34 cellular contexts compared by ENCODE assay signal in the genomic region with DNA sequence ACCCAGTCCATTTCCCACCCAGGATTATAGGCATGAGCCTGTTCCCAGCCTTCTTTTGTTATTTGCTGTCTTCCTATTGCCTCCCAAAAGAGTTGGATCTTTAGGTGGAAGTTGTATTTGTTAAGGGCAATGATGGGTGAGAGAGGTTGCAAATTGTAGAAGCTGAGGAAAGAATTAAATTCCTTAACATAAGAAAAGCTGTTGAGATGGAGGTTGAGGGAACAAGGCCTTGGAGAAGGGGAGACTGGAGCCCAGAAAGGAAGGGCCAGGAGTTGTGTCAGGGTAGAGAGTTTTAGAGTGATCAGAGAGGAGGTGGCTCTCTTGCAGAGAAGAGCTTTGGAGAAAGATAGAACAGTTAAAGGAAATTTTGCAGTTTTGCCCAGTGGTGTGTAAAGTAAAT.
"Had no signal": no experiment of that assay in that cellular context is flagged by ENCODE, and none has a peak within 500 bp of the region (broad histone marks: within the 10 kb centered on the region; RNA-seq: fewer than 3 reads in every experiment).

No MANE protein-coding gene starts in this region.

- ATAC-seq: activated CD4-positive, alpha-beta T cell treated with anti-CD3 and anti-CD28 coated beads for 36 hours; activated CD8-positive, alpha-beta memory T cell treated with anti-CD3 and anti-CD28 coated beads, Interleukin-2, amount 10 ng/mL, durations not matched to agents 7 days and 5 days; activated CD8-positive, alpha-beta T cell treated with anti-CD3 and anti-CD28 coated beads, Interleukin-2, amount 10 ng/mL, durations not matched to agents 7 days and 5 days; activated naive CD8-positive, alpha-beta T cell treated with anti-CD3 and anti-CD28 coated beads, Interleukin-2, amount 50 U/mL, for 24 hours; body of pancreas; gastroesophageal sphincter; heart right ventricle; T-helper 17 cell had no signal

- H3K36me3 ChIP-seq: adrenal gland, esophagus squamous epithelium, gastroesophageal sphincter, heart right ventricle, WERI-Rb-1 had no signal

- H3K4me1 Mint-ChIP-seq: activated CD4-positive, alpha-beta T cell treated with anti-CD3 and anti-CD28 coated beads, Interleukin-2, amount 10 ng/mL, durations not matched to agents 24 days and 14 days; activated CD8-positive, alpha-beta memory T cell treated with anti-CD3 and anti-CD28 coated beads, Interleukin-2, amount 10 ng/mL, durations not matched to agents 7 days and 5 days; activated naive CD4-positive, alpha-beta T cell treated with anti-CD3 and anti-CD28 coated beads, Interleukin-2, amount 50 U/mL, for 24 hours; activated naive CD8-positive, alpha-beta T cell treated with anti-CD3 and anti-CD28 coated beads, Interleukin-2, amount 50 U/mL, for 24 hours had no signal

- H3K36me3 Mint-ChIP-seq: activated CD4-positive, alpha-beta memory T cell treated with anti-CD3 and anti-CD28 coated beads for 36 hours; activated CD8-positive, alpha-beta memory T cell treated with anti-CD3 and anti-CD28 coated beads, Interleukin-2, amount 10 ng/mL, durations not matched to agents 7 days and 5 days; activated naive CD4-positive, alpha-beta T cell treated with anti-CD3 and anti-CD28 coated beads, Interleukin-2, amount 50 U/mL, for 24 hours; activated naive CD8-positive, alpha-beta T cell treated with anti-CD3 and anti-CD28 coated beads for 36 hours had no signal

- H3K27ac Mint-ChIP-seq: activated CD4-positive, alpha-beta memory T cell treated with anti-CD3 and anti-CD28 coated beads for 36 hours; activated CD4-positive, alpha-beta T cell treated with anti-CD3 and anti-CD28 coated beads for 36 hours; activated CD4-positive, alpha-beta T cell treated with anti-CD3 and anti-CD28 coated beads, Interleukin-2, amount 10 ng/mL, durations not matched to agents 24 days and 14 days; activated CD8-positive, alpha-beta memory T cell treated with anti-CD3 and anti-CD28 coated beads, Interleukin-2, amount 10 ng/mL, durations not matched to agents 7 days and 5 days; activated CD8-positive, alpha-beta T cell treated with anti-CD3 and anti-CD28 coated beads, Interleukin-2, amount 10 ng/mL, durations not matched to agents 7 days and 5 days; activated naive CD4-positive, alpha-beta T cell treated with anti-CD3 and anti-CD28 coated beads for 36 hours; activated naive CD4-positive, alpha-beta T cell treated with anti-CD3 and anti-CD28 coated beads, Interleukin-2, amount 50 U/mL, for 24 hours; activated naive CD8-positive, alpha-beta T cell treated with anti-CD3 and anti-CD28 coated beads for 36 hours; activated naive CD8-positive, alpha-beta T cell treated with anti-CD3 and anti-CD28 coated beads, Interleukin-2, amount 50 U/mL, for 24 hours; activated T-helper 1 cell treated with anti-CD3 and anti-CD28 coated beads, Interleukin-12 subunit alpha, Interleukin-12 subunit beta, Interleukin-2, Interleukin-4 antibody, amounts not matched to agents 30 ng/mL and 10 ng/mL and 1 ng/mL, durations not matched to agents 14 hours and 24 hours and 36 hours; activated T-helper 2 cell treated with anti-CD3 and anti-CD28 coated beads, Interferon-gamma antibody, Interleukin-2, Interleukin-4, amounts not matched to agents 10 μg/mL and 5 μg/mL and 100 μg/mL, durations not matched to agents 14 hours and 24 hours and 36 hours; T-helper 17 cell; T-helper 2 cell treated with Interferon-gamma antibody and Interleukin-4, amounts not matched to agents 5 μg/mL and 100 μg/mL, for 36 hours had no signal

- H3K9me3 ChIP-seq: adrenal gland, body of pancreas, esophagus squamous epithelium, gastroesophageal sphincter, heart right ventricle had no signal

- H3K9me3 Mint-ChIP-seq: activated CD4-positive, alpha-beta memory T cell treated with anti-CD3 and anti-CD28 coated beads for 36 hours; activated CD4-positive, alpha-beta T cell treated with anti-CD3 and anti-CD28 coated beads, Interleukin-2, amount 10 ng/mL, durations not matched to agents 24 days and 14 days; activated naive CD4-positive, alpha-beta T cell treated with anti-CD3 and anti-CD28 coated beads for 36 hours; activated naive CD4-positive, alpha-beta T cell treated with anti-CD3 and anti-CD28 coated beads, Interleukin-2, amount 50 U/mL, for 24 hours; activated naive CD8-positive, alpha-beta T cell treated with anti-CD3 and anti-CD28 coated beads for 36 hours; activated naive CD8-positive, alpha-beta T cell treated with anti-CD3 and anti-CD28 coated beads, Interleukin-2, amount 50 U/mL, for 24 hours; activated T-helper 1 cell treated with anti-CD3 and anti-CD28 coated beads, Interleukin-12 subunit alpha, Interleukin-12 subunit beta, Interleukin-2, Interleukin-4 antibody, amounts not matched to agents 30 ng/mL and 10 ng/mL and 1 ng/mL, durations not matched to agents 14 hours and 24 hours and 36 hours; activated T-helper 2 cell treated with anti-CD3 and anti-CD28 coated beads, Interferon-gamma antibody, Interleukin-2, Interleukin-4, amounts not matched to agents 10 μg/mL and 5 μg/mL and 100 μg/mL, durations not matched to agents 14 hours and 24 hours and 36 hours; T-helper 2 cell treated with Interferon-gamma antibody and Interleukin-4, amounts not matched to agents 5 μg/mL and 100 μg/mL, for 36 hours had no signal

- H3K27me3 ChIP-seq: adrenal gland, body of pancreas, esophagus squamous epithelium, gastroesophageal sphincter, heart right ventricle had no signal

- H3K27ac ChIP-seq: adrenal gland, body of pancreas, epithelial cell of prostate, esophagus squamous epithelium, gastroesophageal sphincter, heart right ventricle, WERI-Rb-1 had no signal

- H3K4me3 Mint-ChIP-seq: activated CD4-positive, alpha-beta memory T cell treated with anti-CD3 and anti-CD28 coated beads for 36 hours; activated CD4-positive, alpha-beta T cell treated with anti-CD3 and anti-CD28 coated beads for 36 hours; activated CD4-positive, alpha-beta T cell treated with anti-CD3 and anti-CD28 coated beads, Interleukin-2, amount 10 ng/mL, durations not matched to agents 24 days and 14 days; activated CD8-positive, alpha-beta memory T cell treated with anti-CD3 and anti-CD28 coated beads, Interleukin-2, amount 10 ng/mL, durations not matched to agents 7 days and 5 days; activated CD8-positive, alpha-beta T cell treated with anti-CD3 and anti-CD28 coated beads, Interleukin-2, amount 10 ng/mL, durations not matched to agents 7 days and 5 days; activated naive CD4-positive, alpha-beta T cell treated with anti-CD3 and anti-CD28 coated beads for 36 hours; activated naive CD4-positive, alpha-beta T cell treated with anti-CD3 and anti-CD28 coated beads, Interleukin-2, amount 50 U/mL, for 24 hours; activated naive CD8-positive, alpha-beta T cell treated with anti-CD3 and anti-CD28 coated beads for 36 hours; activated naive CD8-positive, alpha-beta T cell treated with anti-CD3 and anti-CD28 coated beads, Interleukin-2, amount 50 U/mL, for 24 hours; activated T-helper 1 cell treated with anti-CD3 and anti-CD28 coated beads, Interleukin-12 subunit alpha, Interleukin-12 subunit beta, Interleukin-2, Interleukin-4 antibody, amounts not matched to agents 30 ng/mL and 10 ng/mL and 1 ng/mL, durations not matched to agents 14 hours and 24 hours and 36 hours; T-helper 17 cell; T-helper 2 cell treated with Interferon-gamma antibody and Interleukin-4, amounts not matched to agents 5 μg/mL and 100 μg/mL, for 36 hours had no signal

- H3K4me1 ChIP-seq: adrenal gland, body of pancreas, gastroesophageal sphincter, heart right ventricle had no signal

- H3K4me3 ChIP-seq: adrenal gland, body of pancreas, esophagus squamous epithelium, gastroesophageal sphincter, heart right ventricle had no signal

- DNase-seq: activated CD4-positive, alpha-beta memory T cell treated with anti-CD3 and anti-CD28 coated beads for 36 hours; activated CD4-positive, alpha-beta T cell treated with anti-CD3 and anti-CD28 coated beads for 36 hours; activated CD4-positive, alpha-beta T cell treated with anti-CD3 and anti-CD28 coated beads, Interleukin-2, amount 10 ng/mL, durations not matched to agents 24 days and 14 days; activated CD4-positive, CD25-positive, alpha-beta regulatory T cell; activated CD4-positive, CD25-positive, alpha-beta regulatory T cell treated with anti-CD3 and anti-CD28 coated beads, Interleukin-2, amount 50 U/mL, for 72 hours; activated CD8-positive, alpha-beta memory T cell treated with anti-CD3 and anti-CD28 coated beads, Interleukin-2, amount 10 ng/mL, durations not matched to agents 7 days and 5 days; activated CD8-positive, alpha-beta memory T cell treated with anti-CD3 and anti-CD28 coated beads, Interleukin-2, amount 50 U/mL, for 4 hours; activated CD8-positive, alpha-beta T cell treated with anti-CD3 and anti-CD28 coated beads, Interleukin-2, amount 10 ng/mL, durations not matched to agents 7 days and 5 days; activated effector memory CD4-positive, alpha-beta T cell treated with anti-CD3 and anti-CD28 coated beads, Interleukin-2, amount 50 U/mL, for 16 hours; activated naive CD4-positive, alpha-beta T cell treated with anti-CD3 and anti-CD28 coated beads for 36 hours; activated naive CD8-positive, alpha-beta T cell treated with anti-CD3 and anti-CD28 coated beads for 36 hours; activated naive CD8-positive, alpha-beta T cell treated with anti-CD3 and anti-CD28 coated beads, Interleukin-2, amount 50 U/mL, for 24 hours; activated T-cell treated with anti-CD3 and anti-CD28 coated beads, Interleukin-2, amount 50 U/mL, for 1 hour; activated T-cell treated with anti-CD3 and anti-CD28 coated beads, Interleukin-2, amount 50 U/mL, for 48 hours; adrenal gland; amygdala; aorta; body of pancreas; caudate nucleus; cortex of kidney; dermis blood vessel endothelial cell; effector CD8-positive, alpha-beta T cell; esophagus squamous epithelium; foreskin melanocyte; heart right ventricle; T-helper 17 cell; T1000; WERI-Rb-1 had no signal

- H3K27me3 Mint-ChIP-seq: activated CD4-positive, alpha-beta memory T cell treated with anti-CD3 and anti-CD28 coated beads for 36 hours; activated CD4-positive, alpha-beta T cell treated with anti-CD3 and anti-CD28 coated beads, Interleukin-2, amount 10 ng/mL, durations not matched to agents 24 days and 14 days; activated CD8-positive, alpha-beta memory T cell treated with anti-CD3 and anti-CD28 coated beads, Interleukin-2, amount 10 ng/mL, durations not matched to agents 7 days and 5 days; activated naive CD4-positive, alpha-beta T cell treated with anti-CD3 and anti-CD28 coated beads, Interleukin-2, amount 50 U/mL, for 24 hours; activated naive CD8-positive, alpha-beta T cell treated with anti-CD3 and anti-CD28 coated beads for 36 hours; activated naive CD8-positive, alpha-beta T cell treated with anti-CD3 and anti-CD28 coated beads, Interleukin-2, amount 50 U/mL, for 24 hours had no signal
